Comparison of ENCODE assay signal across 17 cellular contexts in genomic region chr11:66718320-66718971, GRCh38. TPM values are rescaled to one million over a fixed set of nuclear protein-coding genes. Genes with fewer than 3 reads are reported as not detected.
DNase-seq lines count a peak whose midpoint lies in the region; ATAC-seq and TF ChIP-seq lines count a peak whose summit lies in the region.
"Had no signal": no experiment of that assay in that cellular context is flagged by ENCODE, and none has a peak within 500 bp of the region (broad histone marks: within the 10 kb centered on the region; RNA-seq: fewer than 3 reads in every experiment).

No MANE protein-coding gene starts in this region.

- H4K20me1 ChIP-seq in neural progenitor cell (ENCODE audit: low read depth): peaks cover 6% of the 10 kb centered on the region

- H3K9ac ChIP-seq in NT2/D1 (ENCODE audit: insufficient read length, low read depth) (peak overlapping the region; percentile 29), neural progenitor cell (peak overlapping the region; percentile 2)
- H3K9ac ChIP-seq: KMS-11 had no signal

- H3K27ac ChIP-seq in foreskin keratinocyte: peak overlapping the region; percentile 35
- no peak overlapping the region for H3K27ac ChIP-seq in neural progenitor cell
- H3K27ac ChIP-seq in adrenal gland: no peak overlapping the region
- H3K27ac ChIP-seq: heart left ventricle, KMS-11, SK-N-MC had no signal

- intact Hi-C loops in Calu3 (cut with micrococcal nuclease; ENCODE audit: unreplicated experiment): no loop called here
- intact Hi-C loops in adrenal gland (cut with DNase I): no loop called here

- peaks cover 3% of the 10 kb centered on the region for H3K79me2 ChIP-seq in neural progenitor cell (ENCODE audit: low read depth)

- TF ChIP-seq CTCF in Calu3 (IDR thresholded peaks at IDR 0.05; ENCODE audit: unreplicated experiment) (peak; percentile 39), foreskin keratinocyte (conservative IDR thresholded peaks at IDR 0.05) (peak; percentile 37), neural progenitor cell (IDR thresholded peaks at IDR 0.05) (no peak), adrenal gland (IDR thresholded peaks at IDR 0.05) (peak in 1 of 6 experiments; percentile 12)

- peaks cover 52% of the 10 kb centered on the region for H3K4me1 Mint-ChIP-seq in Calu3 (ENCODE audit: low read depth, unreplicated experiment)
- H3K4me1 Mint-ChIP-seq in neural progenitor cell: peaks cover 41% of the 10 kb centered on the region
- H3K4me1 Mint-ChIP-seq in T-helper 2 cell treated with Interferon-gamma antibody and Interleukin-4, amounts not matched to agents 5 μg/mL and 100 μg/mL, for 36 hours (ENCODE audit: low read depth): peaks cover 6% of the 10 kb centered on the region
- peaks cover 21% of the 10 kb centered on the region for H3K4me1 Mint-ChIP-seq in stimulated activated naive CD8-positive, alpha-beta T cell treated with anti-CD3 and anti-CD28 coated beads, Interleukin-15, amount 100 ng/mL, for 72 hours

- BruUV-seq in Calu3 (replicated peaks; lab: Mats Ljungman, UMichigan): no TSS peak

- POLR2A ChIA-PET in HEK293T (lab: Yijun Ruan, JAX): no interaction called here

- H3K9me3 Mint-ChIP-seq in Calu3 (ENCODE audit: low read depth, unreplicated experiment) (no peaks in the 10 kb centered on the region), neural progenitor cell (no peaks in the 10 kb centered on the region)
- H3K9me3 Mint-ChIP-seq in T-helper 2 cell treated with Interferon-gamma antibody and Interleukin-4, amounts not matched to agents 5 μg/mL and 100 μg/mL, for 36 hours: no peaks in the 10 kb centered on the region
- no peaks in the 10 kb centered on the region for H3K9me3 Mint-ChIP-seq in stimulated activated naive CD8-positive, alpha-beta T cell treated with anti-CD3 and anti-CD28 coated beads, Interleukin-15, amount 100 ng/mL, for 72 hours
- H3K9me3 Mint-ChIP-seq: natural killer cell had no signal

- peaks cover 34% of the 10 kb centered on the region for H3K4me1 ChIP-seq in NT2/D1 (ENCODE audit: insufficient read depth, insufficient read length)
- no peaks in the 10 kb centered on the region for H3K4me1 ChIP-seq in foreskin keratinocyte
- peaks cover 25% of the 10 kb centered on the region for H3K4me1 ChIP-seq in neural progenitor cell
- peaks cover 20% of the 10 kb centered on the region in 2 donors for H3K4me1 ChIP-seq in adrenal gland (replicated peaks in 1 of 2)
- H3K4me1 ChIP-seq: heart left ventricle had no signal

- CTCF ChIA-PET in Calu3 (lab: Charles Lee) (interaction anchor here (1.0 kb wide), 1 partner anchor 10 kb away, joined by 3 read pairs; the partner anchor contains the start of gene SPTBN2), HEK293T (lab: Yijun Ruan, JAX) (no interaction called here)

- H3K27ac Mint-ChIP-seq in Calu3 (ENCODE audit: unreplicated experiment): peak overlapping the region; percentile 89
- H3K27ac Mint-ChIP-seq in neural progenitor cell: peak overlapping the region; percentile 54
- H3K27ac Mint-ChIP-seq in T-helper 2 cell treated with Interferon-gamma antibody and Interleukin-4, amounts not matched to agents 5 μg/mL and 100 μg/mL, for 36 hours: no peak overlapping the region
- no peak overlapping the region for H3K27ac Mint-ChIP-seq in stimulated activated naive CD8-positive, alpha-beta T cell treated with anti-CD3 and anti-CD28 coated beads, Interleukin-15, amount 100 ng/mL, for 72 hours
- H3K27ac Mint-ChIP-seq: natural killer cell had no signal

- H3K36me3 ChIP-seq in NT2/D1 (ENCODE audit: insufficient read depth, insufficient read length, low read length): peaks cover 74% of the 10 kb centered on the region
- H3K36me3 ChIP-seq in neural progenitor cell: no peaks in the 10 kb centered on the region
- H3K36me3 ChIP-seq in adrenal gland (replicated peaks in 1 of 2): peaks cover 0 to 8% of the 10 kb centered on the region in 2 donors
- H3K36me3 ChIP-seq: heart left ventricle had no signal

- H3K36me3 Mint-ChIP-seq in Calu3 (ENCODE audit: insufficient read depth, unreplicated experiment) (peaks cover 48% of the 10 kb centered on the region), neural progenitor cell (peaks cover 19% of the 10 kb centered on the region)
- H3K36me3 Mint-ChIP-seq in T-helper 2 cell treated with Interferon-gamma antibody and Interleukin-4, amounts not matched to agents 5 μg/mL and 100 μg/mL, for 36 hours (ENCODE audit: low read depth): no peaks in the 10 kb centered on the region
- H3K36me3 Mint-ChIP-seq: natural killer cell had no signal

- H3K4me3 ChIP-seq in NT2/D1 (ENCODE audit: insufficient read length, low read depth): no peak overlapping the region
- no peak overlapping the region for H3K4me3 ChIP-seq in neural progenitor cell
- no peak overlapping the region for H3K4me3 ChIP-seq in adrenal gland
- H3K4me3 ChIP-seq: heart left ventricle, SK-N-MC had no signal

- DNase-seq in Calu3: peak; percentile 89
- DNase-seq in NT2/D1 (ENCODE audit: low read depth, low spot score): no peak
- peak in 1 of 2 donors; percentile 41 for DNase-seq in foreskin keratinocyte
- no peak for DNase-seq in neural progenitor cell (ENCODE audit: low spot score)
- no peak for DNase-seq in adrenal gland
- DNase-seq in T-helper 2 cell treated with Interferon-gamma antibody and Interleukin-4, amounts not matched to agents 5 μg/mL and 100 μg/mL, for 36 hours (ENCODE audit: low spot score): no peak
- DNase-seq in HEK293T (ENCODE audit: extremely low spot score): no peak
- DNase-seq in stimulated activated naive CD8-positive, alpha-beta T cell treated with anti-CD3 and anti-CD28 coated beads, Interleukin-15, amount 100 ng/mL, for 72 hours: no peak
- DNase-seq: activated CD4-positive, alpha-beta T cell treated with anti-CD3 and anti-CD28 coated beads for 4 hours; activated effector memory CD4-positive, alpha-beta T cell treated with anti-CD3 and anti-CD28 coated beads, Interleukin-2, amount 50 U/mL, for 16 hours; cortex of kidney; GDM1; heart left ventricle; natural killer cell; stimulated activated naive CD8-positive, alpha-beta T cell treated with anti-CD3 and anti-CD28 coated beads, Interleukin-15, Interleukin-2, amounts not matched to agents 100 U/mL and 50 U/mL, for 24 hours had no signal

- TF ChIP-seq POLR2A in adrenal gland (IDR thresholded peaks at IDR 0.05): no peak

- 69 to 83% (median 73%) methylated on average over 18 to 26 of the region's 26 CpGs for WGBS in adrenal gland, 4 donors

- peaks cover 4% of the 10 kb centered on the region for H3F3A ChIP-seq in neural progenitor cell (ENCODE audit: low read depth)

- H3K9me3 ChIP-seq in NT2/D1 (ENCODE audit: insufficient read depth, low read length): no peaks in the 10 kb centered on the region
- no peaks in the 10 kb centered on the region for H3K9me3 ChIP-seq in neural progenitor cell (ENCODE audit: low read depth)
- no peaks in the 10 kb centered on the region for H3K9me3 ChIP-seq in adrenal gland (replicated peaks in 1 of 3)
- H3K9me3 ChIP-seq: heart left ventricle had no signal

- H3K4me2 ChIP-seq in neural progenitor cell: peak overlapping the region; percentile 55
- H3K4me2 ChIP-seq: KMS-11 had no signal

- no peak overlapping the region for H2AFZ ChIP-seq in neural progenitor cell (replicated peaks)

- ATAC-seq in foreskin keratinocyte: peak; percentile 46
- no peak for ATAC-seq in stimulated activated naive CD8-positive, alpha-beta T cell treated with anti-CD3 and anti-CD28 coated beads, Interleukin-15, amount 100 ng/mL, for 72 hours
- ATAC-seq: heart left ventricle; natural killer cell; stimulated activated naive CD8-positive, alpha-beta T cell treated with anti-CD3 and anti-CD28 coated beads, Interleukin-15, Interleukin-2, amounts not matched to agents 100 U/mL and 50 U/mL, for 24 hours had no signal

- no peaks in the 10 kb centered on the region for H3K27me3 ChIP-seq in NT2/D1 (ENCODE audit: insufficient read depth, insufficient read length)
- H3K27me3 ChIP-seq in foreskin keratinocyte: no peaks in the 10 kb centered on the region
- no peaks in the 10 kb centered on the region for H3K27me3 ChIP-seq in neural progenitor cell
- no peaks in the 10 kb centered on the region for H3K27me3 ChIP-seq in adrenal gland

- H3K4me3 Mint-ChIP-seq in Calu3 (ENCODE audit: low read depth, unreplicated experiment): peak overlapping the region; percentile 89
- no peak overlapping the region for H3K4me3 Mint-ChIP-seq in neural progenitor cell
- no peak overlapping the region for H3K4me3 Mint-ChIP-seq in T-helper 2 cell treated with Interferon-gamma antibody and Interleukin-4, amounts not matched to agents 5 μg/mL and 100 μg/mL, for 36 hours
- H3K4me3 Mint-ChIP-seq in stimulated activated naive CD8-positive, alpha-beta T cell treated with anti-CD3 and anti-CD28 coated beads, Interleukin-15, amount 100 ng/mL, for 72 hours: no peak overlapping the region
- H3K4me3 Mint-ChIP-seq: natural killer cell had no signal

- H3K27me3 Mint-ChIP-seq in Calu3 (ENCODE audit: unreplicated experiment) (no peaks in the 10 kb centered on the region), neural progenitor cell (ENCODE audit: insufficient read depth, low read depth) (peaks cover 14% of the 10 kb centered on the region)
- peaks cover 13% of the 10 kb centered on the region for H3K27me3 Mint-ChIP-seq in T-helper 2 cell treated with Interferon-gamma antibody and Interleukin-4, amounts not matched to agents 5 μg/mL and 100 μg/mL, for 36 hours (ENCODE audit: low read depth)
- H3K27me3 Mint-ChIP-seq in stimulated activated naive CD8-positive, alpha-beta T cell treated with anti-CD3 and anti-CD28 coated beads, Interleukin-15, amount 100 ng/mL, for 72 hours: peaks cover 60% of the 10 kb centered on the region

TF ChIP-seq in HEK293T, 16 proteins besides CTCF, POLR2A, EP300 and RAD21:
- TF ChIP-seq HDGF (IDR thresholded peaks at IDR 0.05; ENCODE audit: borderline replicate concordance) (no peak), PKNOX1 (IDR thresholded peaks at IDR 0.05) (no peak), ZNF384 (IDR thresholded peaks at IDR 0.05) (no peak)

RNA-seq across cellular contexts. Expression of gene SPTBN2, which starts 10.6 kb away (rescaled TPM):
- total RNA-seq in Calu3 (2022) (41.3 and 46.3 TPM in 2 replicates), foreskin keratinocyte (20.9 and 22.9 TPM in 2 replicates), neural progenitor cell (ENCODE audit: low replicate concordance) (14.5 and 51.7 TPM in 2 replicates), adrenal gland (10 to 100 TPM; 54.0 to 81.8 (median 64.7) TPM)
- polyA plus RNA-seq in foreskin keratinocyte (10.9 and 12.5 TPM in 2 replicates), adrenal gland (10 to 100 TPM; 19.7 to 78.9 (median 28.5) TPM)

RNA-seq across cellular contexts. Expression of gene RBM4B, which starts 40.8 kb away (rescaled TPM):
- total RNA-seq in Calu3 (2022) (20.3 and 23.0 TPM in 2 replicates), foreskin keratinocyte (18.2 and 18.6 TPM in 2 replicates), neural progenitor cell (ENCODE audit: low replicate concordance) (30.2 and 40.6 TPM in 2 replicates), adrenal gland (10 to 100 TPM in 7 of 8 donors, 1 to 10 TPM in 1; 9.9 to 30.7 (median 18.8) TPM)
- polyA plus RNA-seq in foreskin keratinocyte (12.7 and 14.1 TPM in 2 replicates), adrenal gland (10 to 100 TPM; 20.9 to 29.8 (median 23.3) TPM)

Comparison
In these comparisons a context has a peak if more than half of its experiments do, and no peak if none do; other contexts are left out.
1. H3K27ac Mint-ChIP-seq: peak in Calu3 (single experiment) and neural progenitor cell (single experiment); none in T-helper 2 cell treated with Interferon-gamma antibody and Interleukin-4, amounts not matched to agents 5 μg/mL and 100 μg/mL, for 36 hours (single experiment) and stimulated activated naive CD8-positive, alpha-beta T cell treated with anti-CD3 and anti-CD28 coated beads, Interleukin-15, amount 100 ng/mL, for 72 hours (0 of 2).